ENCODE assay signal across 16 cellular contexts in the genomic region with DNA sequence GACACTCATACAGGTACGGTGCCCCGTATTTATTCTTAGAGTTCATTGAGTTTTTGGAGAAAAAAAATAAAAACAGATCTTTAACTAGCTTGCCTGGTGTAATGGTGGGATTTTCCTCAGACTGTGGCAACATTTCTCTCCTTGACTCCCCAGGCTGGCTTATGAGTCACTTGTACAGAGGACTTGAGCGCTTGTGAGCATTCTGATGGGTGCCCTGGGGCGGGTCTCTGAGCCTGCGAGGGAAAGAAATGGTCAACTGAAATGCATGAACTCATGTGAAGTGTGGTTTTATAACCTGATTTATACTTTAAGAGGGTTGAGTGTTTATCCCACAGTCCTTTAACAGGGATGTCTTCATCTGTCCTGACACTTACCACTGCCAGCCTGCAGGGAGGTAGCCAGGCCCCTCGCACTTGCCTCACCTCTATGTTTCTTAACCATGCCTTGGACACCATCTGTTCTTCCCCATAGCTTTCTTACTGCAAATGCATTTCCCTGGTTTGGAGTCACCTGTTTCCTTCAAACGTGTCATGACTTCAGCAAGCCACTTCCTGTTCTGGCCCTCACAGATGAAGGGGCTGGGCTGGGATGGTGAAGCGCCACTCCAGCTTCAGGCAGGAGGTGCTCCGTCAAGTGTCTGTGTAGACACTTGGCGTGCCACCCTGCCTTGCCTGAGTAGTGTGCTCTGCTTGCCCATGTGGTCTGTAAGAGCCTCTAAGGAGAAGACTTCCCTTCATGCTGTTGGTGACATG.
DNase-seq lines count a peak whose midpoint lies in the region; FAIRE-seq lines count a peak whose summit lies in the region.
"Had no signal": no experiment of that assay in that cellular context is flagged by ENCODE, and none has a peak within 500 bp of the region (broad histone marks: within the 10 kb centered on the region; RNA-seq: fewer than 3 reads in every experiment).

No MANE protein-coding gene starts in this region.

- peak; percentile 31 for DNase-seq in activated CD4-positive, alpha-beta T cell treated with anti-CD3 and anti-CD28 coated beads for 48 hours
- DNase-seq in activated CD4-positive, alpha-beta T cell treated with anti-CD3 and anti-CD28 coated beads, Interleukin-2, amount 50 U/mL, for 4 hours = no peak
- peak; percentile 26 to 43 for DNase-seq in NCI-H187 (lab: John Stamatoyannopoulos, UW)
- no peak for DNase-seq in caudate nucleus (lab: John Stamatoyannopoulos, UW)
- DNase-seq in renal cortical epithelial cell (ENCODE audit: low read depth) = peak; percentile 48
- no peak for DNase-seq in cortex of kidney (lab: John Stamatoyannopoulos, UW)
- DNase-seq in frontal cortex (ENCODE audit: low spot score in 2 of 2) = no peak
- no peak for DNase-seq in NCI-H82 treated with DMSO at 0.1 percent for 48 hours (lab: John Stamatoyannopoulos, UW; ENCODE audit: unreplicated experiment)
- DNase-seq: DMS 273 treated with DMSO at 0.1 percent for 48 hours, NCI-H1105, NCI-H774, SJCRH30 had no signal

- H3K27ac ChIP-seq in caudate nucleus (ENCODE audit: low read depth, low read length) = peak overlapping the region; percentile 81
- H3K27ac ChIP-seq: SJCRH30, tibial nerve had no signal

- no peak for FAIRE-seq in frontal cortex (lab: Jason Lieb, UNC)
- FAIRE-seq: colon, GM12892, islet of Langerhans had no signal

Comparison
In these comparisons a context has a peak if more than half of its experiments do, and no peak if none do; other contexts are left out.
1. DNase-seq: peak in activated CD4-positive, alpha-beta T cell treated with anti-CD3 and anti-CD28 coated beads for 48 hours (single experiment), NCI-H187 (2 of 2) and renal cortical epithelial cell (single experiment); none in activated CD4-positive, alpha-beta T cell treated with anti-CD3 and anti-CD28 coated beads, Interleukin-2, amount 50 U/mL, for 4 hours (0 of 2), caudate nucleus (0 of 61), cortex of kidney (single experiment), frontal cortex (0 of 2) and NCI-H82 treated with DMSO at 0.1 percent for 48 hours (single experiment).